Comparison of ENCODE assay signal across 2 cellular contexts in genomic region chr11:134052395-134052987, GRCh38.
TF ChIP-seq lines count a peak whose summit lies in the region.

No MANE protein-coding gene starts in this region.

TF ChIP-seq in GM23338, 12 proteins besides CTCF, POLR2A, EP300 and RAD21 (continued from another document):
- TF ChIP-seq, protein P1, sequence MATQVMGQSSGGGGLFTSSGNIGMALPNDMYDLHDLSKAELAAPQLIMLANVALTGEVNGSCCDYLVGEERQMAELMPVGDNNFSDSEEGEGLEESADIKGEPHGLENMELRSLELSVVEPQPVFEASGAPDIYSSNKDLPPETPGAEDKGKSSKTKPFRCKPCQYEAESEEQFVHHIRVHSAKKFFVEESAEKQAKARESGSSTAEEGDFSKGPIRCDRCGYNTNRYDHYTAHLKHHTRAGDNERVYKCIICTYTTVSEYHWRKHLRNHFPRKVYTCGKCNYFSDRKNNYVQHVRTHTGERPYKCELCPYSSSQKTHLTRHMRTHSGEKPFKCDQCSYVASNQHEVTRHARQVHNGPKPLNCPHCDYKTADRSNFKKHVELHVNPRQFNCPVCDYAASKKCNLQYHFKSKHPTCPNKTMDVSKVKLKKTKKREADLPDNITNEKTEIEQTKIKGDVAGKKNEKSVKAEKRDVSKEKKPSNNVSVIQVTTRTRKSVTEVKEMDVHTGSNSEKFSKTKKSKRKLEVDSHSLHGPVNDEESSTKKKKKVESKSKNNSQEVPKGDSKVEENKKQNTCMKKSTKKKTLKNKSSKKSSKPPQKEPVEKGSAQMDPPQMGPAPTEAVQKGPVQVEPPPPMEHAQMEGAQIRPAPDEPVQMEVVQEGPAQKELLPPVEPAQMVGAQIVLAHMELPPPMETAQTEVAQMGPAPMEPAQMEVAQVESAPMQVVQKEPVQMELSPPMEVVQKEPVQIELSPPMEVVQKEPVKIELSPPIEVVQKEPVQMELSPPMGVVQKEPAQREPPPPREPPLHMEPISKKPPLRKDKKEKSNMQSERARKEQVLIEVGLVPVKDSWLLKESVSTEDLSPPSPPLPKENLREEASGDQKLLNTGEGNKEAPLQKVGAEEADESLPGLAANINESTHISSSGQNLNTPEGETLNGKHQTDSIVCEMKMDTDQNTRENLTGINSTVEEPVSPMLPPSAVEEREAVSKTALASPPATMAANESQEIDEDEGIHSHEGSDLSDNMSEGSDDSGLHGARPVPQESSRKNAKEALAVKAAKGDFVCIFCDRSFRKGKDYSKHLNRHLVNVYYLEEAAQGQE (IDR thresholded peaks at IDR 0.05; ENCODE audit: unreplicated experiment), result no peak
- TF ChIP-seq JUNB (IDR thresholded peaks at IDR 0.05; ENCODE audit: unreplicated experiment), result no peak
- no peak for TF ChIP-seq ZNF331 (CRISPR knock-in tag; IDR thresholded peaks at IDR 0.05; ENCODE audit: low read depth)
- TF ChIP-seq STAT1 (IDR thresholded peaks at IDR 0.05; ENCODE audit: unreplicated experiment), result no peak

TF ChIP-seq in IMR-90, 13 proteins besides CTCF, POLR2A, EP300 and RAD21 (continued from another document):
- TF ChIP-seq, protein P2, sequence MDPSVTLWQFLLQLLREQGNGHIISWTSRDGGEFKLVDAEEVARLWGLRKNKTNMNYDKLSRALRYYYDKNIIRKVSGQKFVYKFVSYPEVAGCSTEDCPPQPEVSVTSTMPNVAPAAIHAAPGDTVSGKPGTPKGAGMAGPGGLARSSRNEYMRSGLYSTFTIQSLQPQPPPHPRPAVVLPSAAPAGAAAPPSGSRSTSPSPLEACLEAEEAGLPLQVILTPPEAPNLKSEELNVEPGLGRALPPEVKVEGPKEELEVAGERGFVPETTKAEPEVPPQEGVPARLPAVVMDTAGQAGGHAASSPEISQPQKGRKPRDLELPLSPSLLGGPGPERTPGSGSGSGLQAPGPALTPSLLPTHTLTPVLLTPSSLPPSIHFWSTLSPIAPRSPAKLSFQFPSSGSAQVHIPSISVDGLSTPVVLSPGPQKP (IDR thresholded peaks at IDR 0.05; ENCODE audit: borderline replicate concordance, low read depth, low read length), result no peak
